ENCODE assay signal across 8 cellular contexts in genomic region chr9:62838024-62838718, GRCh38.
DNase-seq lines count a peak whose midpoint lies in the region; ATAC-seq and TF ChIP-seq lines count a peak whose summit lies in the region.
"Not testable (repeated sequence)": the region's sequence is repeated elsewhere in the genome, so short reads cannot be mapped to it uniquely, and the experiment has no call there.

No MANE protein-coding gene starts in this region.

- peak overlapping the region; percentile 34 for H3K4me3 ChIP-seq in colonic mucosa
- H3K4me3 ChIP-seq in gastrocnemius medialis, result peak overlapping the region; percentile 45 to 49 (median 47)

- H3K9me3 Mint-ChIP-seq in activated CD8-positive, alpha-beta T cell treated with anti-CD3 and anti-CD28 coated beads, Interleukin-2, amount 10 ng/mL, durations not matched to agents 7 days and 5 days (ENCODE audit: insufficient read depth); type B pancreatic cell: not testable (repeated sequence)

- in situ Hi-C loops in KBM-7 (cut with MboI; ENCODE audit: low pct_unique_long_range_greater_than_20kb, low sequenced_read_pairs); gastrocnemius medialis (cut with MboI; ENCODE audit: low sequenced_read_pairs in 4 of 4): not testable (repeated sequence)

- H3K27me3 Mint-ChIP-seq in activated CD8-positive, alpha-beta T cell treated with anti-CD3 and anti-CD28 coated beads, Interleukin-2, amount 10 ng/mL, durations not matched to agents 7 days and 5 days (ENCODE audit: low read depth), result peaks cover 17% of the 10 kb centered on the region
- H3K27me3 Mint-ChIP-seq in type B pancreatic cell, result peaks cover 41% of the 10 kb centered on the region

- not testable (repeated sequence) for H3K36me3 ChIP-seq in colonic mucosa, gastrocnemius medialis

- H3K9me3 ChIP-seq in colonic mucosa, gastrocnemius medialis: not testable (repeated sequence)

- H3K27me3 ChIP-seq in colonic mucosa, result not testable (repeated sequence)
- peaks cover 11 to 37% (median 26%) of the 10 kb centered on the region in 3 donors for H3K27me3 ChIP-seq in gastrocnemius medialis

- not testable (repeated sequence) for H3K36me3 Mint-ChIP-seq in activated CD8-positive, alpha-beta T cell treated with anti-CD3 and anti-CD28 coated beads, Interleukin-2, amount 10 ng/mL, durations not matched to agents 7 days and 5 days (ENCODE audit: low read depth); type B pancreatic cell

- not testable (repeated sequence) for H3K4me1 ChIP-seq in colonic mucosa, gastrocnemius medialis

- not testable (repeated sequence) for TF ChIP-seq POLR2A in gastrocnemius medialis (IDR thresholded peaks at IDR 0.05)

- peak overlapping the region; percentile 88 for H3K27ac Mint-ChIP-seq in activated CD8-positive, alpha-beta T cell treated with anti-CD3 and anti-CD28 coated beads, Interleukin-2, amount 10 ng/mL, durations not matched to agents 7 days and 5 days
- peak overlapping the region; percentile 82 for H3K27ac Mint-ChIP-seq in type B pancreatic cell

- POLR2A ChIA-PET in HEK293T (lab: Yijun Ruan, JAX); activated CD8-positive, alpha-beta T cell treated with anti-CD3 and anti-CD28 coated beads, Interleukin-2, amount 10 ng/mL, durations not matched to agents 7 days and 5 days (lab: Charles Lee): not testable (repeated sequence)

- ATAC-seq in GM18499 (IDR thresholded peaks at IDR 0.05; ENCODE audit: insufficient read depth, unreplicated experiment) (peak; percentile 95), gastrocnemius medialis (peak; percentile 47 to 87)
- ATAC-seq in activated CD8-positive, alpha-beta T cell treated with anti-CD3 and anti-CD28 coated beads, Interleukin-2, amount 10 ng/mL, durations not matched to agents 7 days and 5 days, result peak; percentile 100

- H3K4me1 Mint-ChIP-seq in activated CD8-positive, alpha-beta T cell treated with anti-CD3 and anti-CD28 coated beads, Interleukin-2, amount 10 ng/mL, durations not matched to agents 7 days and 5 days (ENCODE audit: low read depth); type B pancreatic cell (ENCODE audit: unreplicated experiment): not testable (repeated sequence)

- H3K4me3 Mint-ChIP-seq in activated CD8-positive, alpha-beta T cell treated with anti-CD3 and anti-CD28 coated beads, Interleukin-2, amount 10 ng/mL, durations not matched to agents 7 days and 5 days, result peak overlapping the region; percentile 80
- peak overlapping the region; percentile 94 for H3K4me3 Mint-ChIP-seq in type B pancreatic cell

- intact Hi-C loops in colonic mucosa (cut with DNase I); gastrocnemius medialis (cut with DNase I; ENCODE audit: low total_unique reads): not testable (repeated sequence)

- not testable (repeated sequence) for TF ChIP-seq CTCF in colonic mucosa (IDR thresholded peaks at IDR 0.05); gastrocnemius medialis (IDR thresholded peaks at IDR 0.05 in 4 of 5, conservative IDR thresholded peaks at IDR 0.05 in 1 of 5); type B pancreatic cell (conservative IDR thresholded peaks at IDR 0.05)

- H3K9ac ChIP-seq in colonic mucosa (ENCODE audit: low read depth in 2 of 2, low read length in 2 of 2), result not testable (repeated sequence)

- DNase-seq in HEK293T (ENCODE audit: extremely low spot score) (peak; percentile 65), KBM-7 (peak; percentile 97), colonic mucosa (peak; percentile 83), islet precursor cell (peak; percentile 97), gastrocnemius medialis (peak; percentile 19 to 70), type B pancreatic cell (ENCODE audit: extremely low spot score, unreplicated experiment) (peak; percentile 95)
- DNase-seq in activated CD8-positive, alpha-beta T cell treated with anti-CD3 and anti-CD28 coated beads, Interleukin-2, amount 10 ng/mL, durations not matched to agents 7 days and 5 days, result peak; percentile 100

- H3K27ac ChIP-seq in colonic mucosa, result peak overlapping the region; percentile 20
- H3K27ac ChIP-seq in gastrocnemius medialis, result not testable (repeated sequence)

- CTCF ChIA-PET in HEK293T (lab: Yijun Ruan, JAX); activated CD8-positive, alpha-beta T cell treated with anti-CD3 and anti-CD28 coated beads, Interleukin-2, amount 10 ng/mL, durations not matched to agents 7 days and 5 days (lab: Charles Lee): not testable (repeated sequence)

TF ChIP-seq in HEK293T, 16 proteins besides CTCF, POLR2A, EP300 and RAD21:
- peak; percentile 63 for TF ChIP-seq L3MBTL2 (conservative IDR thresholded peaks at IDR 0.05)

Comparison
In these comparisons a context has a peak if more than half of its experiments do, and no peak if none do; other contexts are left out.
1. DNase-seq: peak in every context shown above with its lines; median percentile 100 in activated CD8-positive, alpha-beta T cell treated with anti-CD3 and anti-CD28 coated beads, Interleukin-2, amount 10 ng/mL, durations not matched to agents 7 days and 5 days; 97 in KBM-7; 97 in islet precursor cell; 95 in type B pancreatic cell; 83 in colonic mucosa; 65 in HEK293T; 44 in gastrocnemius medialis.